Comparison of ENCODE assay signal across 26 cellular contexts in the genomic region with DNA sequence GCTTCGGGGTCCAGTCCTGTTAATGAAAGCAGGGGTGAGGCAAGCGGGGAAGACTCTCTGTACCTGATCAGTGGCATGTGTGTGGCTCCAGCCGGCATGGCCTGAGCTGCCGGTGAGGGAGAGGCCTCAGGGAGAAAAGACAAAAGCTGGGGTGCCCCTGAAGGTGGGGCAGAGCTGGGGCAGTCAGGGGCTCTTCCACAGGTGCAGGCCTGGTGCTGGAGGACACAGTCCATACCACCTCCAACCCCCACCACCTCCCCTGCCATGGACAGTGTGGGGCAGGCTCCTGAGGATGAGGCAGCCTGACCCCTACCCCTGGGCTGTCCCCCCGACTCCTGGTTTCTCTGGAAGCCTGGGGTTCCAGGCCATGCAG.
"Had no signal": no experiment of that assay in that cellular context is flagged by ENCODE, and none has a peak within 500 bp of the region (broad histone marks: within the 10 kb centered on the region; RNA-seq: fewer than 3 reads in every experiment).

No MANE protein-coding gene starts in this region.

- ATAC-seq: activated CD8-positive, alpha-beta memory T cell treated with anti-CD3 and anti-CD28 coated beads, Interleukin-2, amount 10 ng/mL, durations not matched to agents 7 days and 5 days; activated CD8-positive, alpha-beta T cell treated with anti-CD3 and anti-CD28 coated beads for 36 hours; gastroesophageal sphincter; heart right ventricle; naive thymus-derived CD4-positive, alpha-beta T cell; right cardiac atrium; stimulated activated memory B cell treated with anti-CD40 and anti-IgM and Interleukin-4, amounts not matched to agents 10 μg/mL and 1 μg/mL and 100 μg/mL, for 72 hours had no signal

- H3K27me3 ChIP-seq: gastroesophageal sphincter, heart right ventricle, ovary, testis, uterus had no signal

- H3K4me1 Mint-ChIP-seq: activated CD8-positive, alpha-beta memory T cell treated with anti-CD3 and anti-CD28 coated beads, Interleukin-2, amount 10 ng/mL, durations not matched to agents 7 days and 5 days had no signal

- H3K9me3 ChIP-seq: ovary, prostate gland, testis, uterus had no signal

- H3K4me3 ChIP-seq: coronary artery, gastroesophageal sphincter, heart right ventricle, lung, ovary, prostate gland, testis, uterus had no signal

- DNase-seq: activated CD4-positive, alpha-beta T cell treated with anti-CD3 and anti-CD28 coated beads for 4 hours; activated CD4-positive, CD25-positive, alpha-beta regulatory T cell; activated CD8-positive, alpha-beta memory T cell treated with anti-CD3 and anti-CD28 coated beads, Interleukin-2, amount 10 ng/mL, durations not matched to agents 7 days and 5 days; activated CD8-positive, alpha-beta T cell treated with anti-CD3 and anti-CD28 coated beads for 36 hours; activated gamma-delta T cell treated with Interleukin-2 at 50 U/mL for 16 hours; activated T-cell treated with anti-CD3 and anti-CD28 coated beads for 4 hours; anterior cingulate cortex; islet precursor cell; naive thymus-derived CD4-positive, alpha-beta T cell; stimulated activated CD4-positive, alpha-beta T cell treated with anti-CD3 and anti-CD28 coated beads, Interleukin-2, amount 100 ng/mL, for 24 hours; T-helper 1 cell; T-helper 9 cell; testis; trophoblast cell; uterus had no signal

- H3K27me3 Mint-ChIP-seq: activated CD8-positive, alpha-beta memory T cell treated with anti-CD3 and anti-CD28 coated beads, Interleukin-2, amount 10 ng/mL, durations not matched to agents 7 days and 5 days; activated CD8-positive, alpha-beta T cell treated with anti-CD3 and anti-CD28 coated beads for 36 hours; activated naive CD4-positive, alpha-beta T cell treated with anti-CD3 and anti-CD28 coated beads, Interleukin-2, amount 50 U/mL, for 24 hours; central memory CD8-positive, alpha-beta T cell; stimulated activated memory B cell treated with anti-CD40 and anti-IgM and Interleukin-4, amounts not matched to agents 10 μg/mL and 1 μg/mL and 100 μg/mL, for 72 hours had no signal

- H3K9me3 Mint-ChIP-seq: activated naive CD4-positive, alpha-beta T cell treated with anti-CD3 and anti-CD28 coated beads, Interleukin-2, amount 50 U/mL, for 24 hours; central memory CD8-positive, alpha-beta T cell had no signal

- H3K27ac ChIP-seq: coronary artery, epithelial cell of prostate, heart right ventricle, ovary, prostate gland, uterus had no signal

- H3K4me3 Mint-ChIP-seq: activated CD8-positive, alpha-beta memory T cell treated with anti-CD3 and anti-CD28 coated beads, Interleukin-2, amount 10 ng/mL, durations not matched to agents 7 days and 5 days; activated CD8-positive, alpha-beta T cell treated with anti-CD3 and anti-CD28 coated beads for 36 hours; activated naive CD4-positive, alpha-beta T cell treated with anti-CD3 and anti-CD28 coated beads, Interleukin-2, amount 50 U/mL, for 24 hours; central memory CD8-positive, alpha-beta T cell; naive thymus-derived CD4-positive, alpha-beta T cell; stimulated activated memory B cell treated with anti-CD40 and anti-IgM and Interleukin-4, amounts not matched to agents 10 μg/mL and 1 μg/mL and 100 μg/mL, for 72 hours had no signal

- H3K27ac Mint-ChIP-seq: activated CD8-positive, alpha-beta memory T cell treated with anti-CD3 and anti-CD28 coated beads, Interleukin-2, amount 10 ng/mL, durations not matched to agents 7 days and 5 days; activated CD8-positive, alpha-beta T cell treated with anti-CD3 and anti-CD28 coated beads for 36 hours; activated naive CD4-positive, alpha-beta T cell treated with anti-CD3 and anti-CD28 coated beads, Interleukin-2, amount 50 U/mL, for 24 hours had no signal

- H3K36me3 ChIP-seq: gastroesophageal sphincter, heart right ventricle, ovary, prostate gland, uterus had no signal

- H3K36me3 Mint-ChIP-seq: activated CD8-positive, alpha-beta memory T cell treated with anti-CD3 and anti-CD28 coated beads, Interleukin-2, amount 10 ng/mL, durations not matched to agents 7 days and 5 days; stimulated activated memory B cell treated with anti-CD40 and anti-IgM and Interleukin-4, amounts not matched to agents 10 μg/mL and 1 μg/mL and 100 μg/mL, for 72 hours had no signal
